12 cellular contexts compared by ENCODE assay signal in the genomic region with DNA sequence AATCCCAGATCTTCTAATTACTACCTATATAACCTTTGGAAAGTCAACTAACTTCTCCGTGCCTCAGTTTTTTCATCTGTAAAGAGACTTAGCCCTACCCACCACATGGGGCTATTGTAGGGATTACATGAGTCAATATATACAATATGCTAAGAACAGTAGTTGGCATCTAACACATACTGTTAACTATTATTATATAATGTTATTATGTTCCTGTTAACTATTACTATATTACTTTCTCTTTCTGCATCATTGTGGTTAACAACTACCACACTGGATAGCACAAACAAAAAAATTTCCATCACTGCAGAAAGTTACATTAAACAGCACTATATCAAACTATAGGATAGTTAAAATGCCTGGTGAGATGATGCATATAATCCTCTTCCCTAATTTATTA. TPM values are rescaled to one million over a fixed set of nuclear protein-coding genes. Genes with fewer than 3 reads are reported as not detected.
DNase-seq lines count a peak whose midpoint lies in the region; ATAC-seq and TF ChIP-seq lines count a peak whose summit lies in the region.
"Had no signal": no experiment of that assay in that cellular context is flagged by ENCODE, and none has a peak within 500 bp of the region (broad histone marks: within the 10 kb centered on the region; RNA-seq: fewer than 3 reads in every experiment).

No MANE protein-coding gene starts in this region.

- H3K27ac ChIP-seq in vagina (peak overlapping the region; percentile 24), ovary (no peak overlapping the region)

- no peaks in the 10 kb centered on the region for H3K36me3 Mint-ChIP-seq in activated CD4-positive, alpha-beta memory T cell treated with anti-CD3 and anti-CD28 coated beads for 36 hours
- peaks cover 7% of the 10 kb centered on the region for H3K36me3 Mint-ChIP-seq in activated CD4-positive, alpha-beta memory T cell treated with anti-CD3 and anti-CD28 coated beads, Interleukin-2, amount 10 ng/mL, durations not matched to agents 7 days and 5 days (ENCODE audit: low read depth)
- no peaks in the 10 kb centered on the region for H3K36me3 Mint-ChIP-seq in activated T-cell treated with anti-CD3 and anti-CD28 coated beads, Interleukin-2, amount 50 U/mL, for 72 hours (ENCODE audit: insufficient read depth in 2 of 2)

- POLR2A ChIA-PET in activated CD4-positive, alpha-beta memory T cell treated with anti-CD3 and anti-CD28 coated beads for 36 hours (lab: Charles Lee) = interaction anchor here (0.6 kb wide), 1 partner anchor 101 kb away, joined by 3 read pairs; no protein-coding TSS in a partner anchor
- POLR2A ChIA-PET in activated CD4-positive, alpha-beta memory T cell treated with anti-CD3 and anti-CD28 coated beads, Interleukin-2, amount 10 ng/mL, durations not matched to agents 7 days and 5 days (lab: Charles Lee) = interaction anchor here (0.9 kb wide), 1 partner anchor 17 kb away, joined by 3 read pairs; no protein-coding TSS in a partner anchor

- no peaks in the 10 kb centered on the region for H3K27me3 ChIP-seq in vagina
- H3K27me3 ChIP-seq in ovary = no peaks in the 10 kb centered on the region

- intact Hi-C loops in activated CD4-positive, alpha-beta memory T cell treated with anti-CD3 and anti-CD28 coated beads for 36 hours (cut with micrococcal nuclease) = no loop called here
- intact Hi-C loops in vagina (cut with DNase I) = no loop called here
- intact Hi-C loops in ovary (cut with DNase I) = no loop called here

- peaks cover 2% of the 10 kb centered on the region for H3K9me3 Mint-ChIP-seq in activated CD4-positive, alpha-beta memory T cell treated with anti-CD3 and anti-CD28 coated beads for 36 hours
- peaks cover 4% of the 10 kb centered on the region for H3K9me3 Mint-ChIP-seq in activated CD4-positive, alpha-beta memory T cell treated with anti-CD3 and anti-CD28 coated beads, Interleukin-2, amount 10 ng/mL, durations not matched to agents 7 days and 5 days
- H3K9me3 Mint-ChIP-seq in activated T-cell treated with anti-CD3 and anti-CD28 coated beads, Interleukin-2, amount 50 U/mL, for 72 hours = no peaks in the 10 kb centered on the region
- H3K9me3 Mint-ChIP-seq: T-helper 1 cell treated with Interleukin-12 subunit alpha and Interleukin-12 subunit beta and Interleukin-4 antibody, amounts not matched to agents 30 μg/mL and 1 μg/mL, for 36 hours had no signal

- no peak for DNase-seq in activated CD4-positive, alpha-beta memory T cell treated with anti-CD3 and anti-CD28 coated beads for 36 hours
- no peak for DNase-seq in activated CD4-positive, alpha-beta memory T cell treated with anti-CD3 and anti-CD28 coated beads, Interleukin-2, amount 10 ng/mL, durations not matched to agents 7 days and 5 days
- DNase-seq in epithelial cell of proximal tubule (ENCODE audit: low read depth) = no peak
- no peak for DNase-seq in vagina (ENCODE audit: extremely low spot score in 2 of 2)
- DNase-seq in activated T-cell treated with anti-CD3 and anti-CD28 coated beads, Interleukin-2, amount 50 U/mL, for 72 hours = no peak
- DNase-seq in ovary = no peak
- DNase-seq: 8988T; cerebellar nuclear complex; stimulated activated CD4-positive, alpha-beta T cell treated with anti-CD3 and anti-CD28 coated beads, Interleukin-1b, Interleukin-23, amount 100 ng/mL, for 48 hours had no signal

- H3K9me3 ChIP-seq in vagina = no peaks in the 10 kb centered on the region
- H3K9me3 ChIP-seq in ovary = no peaks in the 10 kb centered on the region

- peak overlapping the region; percentile 16 for H3K27ac Mint-ChIP-seq in activated CD4-positive, alpha-beta memory T cell treated with anti-CD3 and anti-CD28 coated beads for 36 hours
- H3K27ac Mint-ChIP-seq in activated CD4-positive, alpha-beta memory T cell treated with anti-CD3 and anti-CD28 coated beads, Interleukin-2, amount 10 ng/mL, durations not matched to agents 7 days and 5 days = no peak overlapping the region
- H3K27ac Mint-ChIP-seq in activated T-cell treated with anti-CD3 and anti-CD28 coated beads, Interleukin-2, amount 50 U/mL, for 72 hours = no peak overlapping the region
- H3K27ac Mint-ChIP-seq: T-helper 1 cell treated with Interleukin-12 subunit alpha and Interleukin-12 subunit beta and Interleukin-4 antibody, amounts not matched to agents 30 μg/mL and 1 μg/mL, for 36 hours had no signal

- ATAC-seq in HG03575 (IDR thresholded peaks at IDR 0.05; ENCODE audit: extremely low read depth, insufficient number of reproducible peaks, low FRiP score, unreplicated experiment) = peak; percentile 45
- no peak for ATAC-seq in HG02588 (IDR thresholded peaks at IDR 0.05; ENCODE audit: unreplicated experiment)
- no peak for ATAC-seq in activated T-cell treated with anti-CD3 and anti-CD28 coated beads, Interleukin-2, amount 50 U/mL, for 72 hours (replicated peaks in 1 of 2)

- H3K4me3 Mint-ChIP-seq in activated CD4-positive, alpha-beta memory T cell treated with anti-CD3 and anti-CD28 coated beads for 36 hours = no peak overlapping the region
- no peak overlapping the region for H3K4me3 Mint-ChIP-seq in activated CD4-positive, alpha-beta memory T cell treated with anti-CD3 and anti-CD28 coated beads, Interleukin-2, amount 10 ng/mL, durations not matched to agents 7 days and 5 days
- H3K4me3 Mint-ChIP-seq in activated T-cell treated with anti-CD3 and anti-CD28 coated beads, Interleukin-2, amount 50 U/mL, for 72 hours = no peak overlapping the region
- H3K4me3 Mint-ChIP-seq: T-helper 1 cell treated with Interleukin-12 subunit alpha and Interleukin-12 subunit beta and Interleukin-4 antibody, amounts not matched to agents 30 μg/mL and 1 μg/mL, for 36 hours had no signal

- CTCF ChIA-PET in activated CD4-positive, alpha-beta memory T cell treated with anti-CD3 and anti-CD28 coated beads for 36 hours (lab: Charles Lee) = interaction anchor here (4.0 kb wide), 1 partner anchor 24 kb away, joined by 20 read pairs; the partner anchor contains the start of gene STAG1
- CTCF ChIA-PET in activated CD4-positive, alpha-beta memory T cell treated with anti-CD3 and anti-CD28 coated beads, Interleukin-2, amount 10 ng/mL, durations not matched to agents 7 days and 5 days (lab: Charles Lee) = interaction anchor here (1.5 kb wide), 1 partner anchor 24 kb away, joined by 9 read pairs; the partner anchor contains the start of gene STAG1

- TF ChIP-seq POLR2A in vagina (IDR thresholded peaks at IDR 0.05) (no peak), ovary (IDR thresholded peaks at IDR 0.05) (no peak)

- peaks cover 58% of the 10 kb centered on the region for H3K4me1 Mint-ChIP-seq in activated CD4-positive, alpha-beta memory T cell treated with anti-CD3 and anti-CD28 coated beads for 36 hours (ENCODE audit: low read depth)
- H3K4me1 Mint-ChIP-seq in activated CD4-positive, alpha-beta memory T cell treated with anti-CD3 and anti-CD28 coated beads, Interleukin-2, amount 10 ng/mL, durations not matched to agents 7 days and 5 days = peaks cover 40% of the 10 kb centered on the region
- H3K4me1 Mint-ChIP-seq in activated T-cell treated with anti-CD3 and anti-CD28 coated beads, Interleukin-2, amount 50 U/mL, for 72 hours (ENCODE audit: low read depth) = peaks cover 54% of the 10 kb centered on the region

- no peaks in the 10 kb centered on the region for H3K27me3 Mint-ChIP-seq in activated CD4-positive, alpha-beta memory T cell treated with anti-CD3 and anti-CD28 coated beads for 36 hours
- H3K27me3 Mint-ChIP-seq in activated CD4-positive, alpha-beta memory T cell treated with anti-CD3 and anti-CD28 coated beads, Interleukin-2, amount 10 ng/mL, durations not matched to agents 7 days and 5 days = no peaks in the 10 kb centered on the region
- H3K27me3 Mint-ChIP-seq in activated T-cell treated with anti-CD3 and anti-CD28 coated beads, Interleukin-2, amount 50 U/mL, for 72 hours (ENCODE audit: low read depth) = no peaks in the 10 kb centered on the region

- WGBS in ovary, 3 donors = 84 to 92% (median 86%) methylated on average over 1 of the region's 1 CpG

- H3K4me3 ChIP-seq in epithelial cell of proximal tubule (ENCODE audit: low read depth, low read length) = peak overlapping the region; percentile 30
- H3K4me3 ChIP-seq in vagina = peak overlapping the region in 1 of 2 donors; percentile 13
- no peak overlapping the region for H3K4me3 ChIP-seq in ovary

- H3K4me1 ChIP-seq in vagina (peaks cover 67% of the 10 kb centered on the region), ovary (ENCODE audit: insufficient read depth) (peaks cover 14% of the 10 kb centered on the region)

- TF ChIP-seq CTCF in epithelial cell of proximal tubule (conservative IDR thresholded peaks at IDR 0.05; ENCODE audit: low read depth, low read length) = no peak
- TF ChIP-seq CTCF in vagina (IDR thresholded peaks at IDR 0.05) = no peak
- no peak for TF ChIP-seq CTCF in ovary (IDR thresholded peaks at IDR 0.05)

- TF ChIP-seq EP300 in ovary (IDR thresholded peaks at IDR 0.05) = no peak

- H3K36me3 ChIP-seq in vagina (no peaks in the 10 kb centered on the region), ovary (no peaks in the 10 kb centered on the region)

RNA-seq across cellular contexts. Expression of gene STAG1, which starts 23.7 kb away (rescaled TPM):
- total RNA-seq in activated CD4-positive, alpha-beta memory T cell treated with anti-CD3 and anti-CD28 coated beads for 36 hours = 10 to 100 TPM; 30.6 to 32.3 TPM
- 10 to 100 TPM; 34.1 to 36.2 TPM for total RNA-seq in activated CD4-positive, alpha-beta memory T cell treated with anti-CD3 and anti-CD28 coated beads, Interleukin-2, amount 10 ng/mL, durations not matched to agents 7 days and 5 days
- 16.3 and 18.4 TPM in 2 replicates for total RNA-seq in epithelial cell of proximal tubule
- total RNA-seq in vagina = 44.7 TPM
- total RNA-seq in activated T-cell treated with anti-CD3 and anti-CD28 coated beads, Interleukin-2, amount 50 U/mL, for 72 hours = 10 to 100 TPM; 41.0 to 52.7 TPM
- 10 to 100 TPM; 39.1 to 66.3 (median 57.5) TPM for total RNA-seq in ovary
- polyA plus RNA-seq in ovary = 10 to 100 TPM; 18.7 to 19.4 TPM
